In the genomic region with DNA sequence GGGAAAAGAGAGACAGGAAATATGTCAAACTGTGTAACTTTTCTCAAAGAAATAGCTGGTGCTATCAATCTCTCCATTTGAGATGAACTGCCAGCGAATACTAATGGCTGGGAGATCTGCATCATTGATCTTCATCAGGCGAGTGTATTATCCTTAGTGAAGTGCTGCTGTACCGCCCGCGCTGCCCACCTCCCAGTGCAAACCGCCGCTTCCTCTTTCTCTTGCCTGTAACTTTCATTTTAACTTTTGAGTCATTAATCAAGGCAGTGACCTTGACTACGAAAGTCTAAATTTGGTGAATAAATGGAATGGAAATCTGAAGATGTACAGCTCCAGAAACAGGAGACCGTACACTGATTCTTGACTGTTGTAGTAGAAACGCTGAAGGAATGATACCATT, we compare ENCODE assay signal across 12 cellular contexts.
DNase-seq lines count a peak whose midpoint lies in the region; ATAC-seq and TF ChIP-seq lines count a peak whose summit lies in the region.
"Had no signal": no experiment of that assay in that cellular context is flagged by ENCODE, and none has a peak within 500 bp of the region (broad histone marks: within the 10 kb centered on the region; RNA-seq: fewer than 3 reads in every experiment).

No MANE protein-coding gene starts in this region.

- intact Hi-C loops in activated B cell treated with CpG ODN at 0.5 μM for 24 hours (cut with micrococcal nuclease) = no loop called here

- TF ChIP-seq CTCF in activated B cell treated with CpG ODN at 0.5 μM for 24 hours (IDR thresholded peaks at IDR 0.05) (no peak), brain microvascular endothelial cell (IDR thresholded peaks at IDR 0.05; ENCODE audit: low read depth, low read length, missing control alignments) (no peak)

- H3K27me3 Mint-ChIP-seq in activated B cell treated with CpG ODN at 0.5 μM for 24 hours = no peaks in the 10 kb centered on the region
- H3K27me3 Mint-ChIP-seq: activated CD4-positive, alpha-beta memory T cell treated with anti-CD3 and anti-CD28 coated beads, Interleukin-2, amount 10 ng/mL, durations not matched to agents 7 days and 5 days; CD4-positive, CD25-positive, alpha-beta regulatory T cell had no signal

- H3K27ac ChIP-seq in brain microvascular endothelial cell = no peak overlapping the region

- no peaks in the 10 kb centered on the region for H3K27me3 ChIP-seq in brain microvascular endothelial cell (replicated peaks)
- H3K27me3 ChIP-seq in H7 (ENCODE audit: control insufficient read depth, insufficient read depth, low read length) = no peaks in the 10 kb centered on the region

- in situ Hi-C loops in brain microvascular endothelial cell (cut with HindIII; ENCODE audit: low pct_ligation_motif_present, low sequenced_read_pairs) = no loop called here

- no peaks in the 10 kb centered on the region for H3K36me3 ChIP-seq in brain microvascular endothelial cell (replicated peaks)
- H3K36me3 ChIP-seq in H7 (replicated peaks; ENCODE audit: control insufficient read depth, insufficient read depth, low read length) = no peaks in the 10 kb centered on the region

- POLR2A ChIA-PET in activated B cell treated with CpG ODN at 0.5 μM for 24 hours (lab: Charles Lee) = no interaction called here

- H3K9me3 Mint-ChIP-seq in activated B cell treated with CpG ODN at 0.5 μM for 24 hours = no peaks in the 10 kb centered on the region

- DNase-seq in activated B cell treated with CpG ODN at 0.5 μM for 24 hours (no peak), brain microvascular endothelial cell (no peak), COLO829 (ENCODE audit: low spot score) (no peak), H7 (no peak)
- no peak for DNase-seq in activated CD8-positive, alpha-beta memory T cell treated with anti-CD3 and anti-CD28 coated beads, Interleukin-2, amount 50 U/mL, for 48 hours
- DNase-seq: activated CD4-positive, alpha-beta memory T cell treated with anti-CD3 and anti-CD28 coated beads, Interleukin-2, amount 10 ng/mL, durations not matched to agents 7 days and 5 days; CD4-positive, CD25-positive, alpha-beta regulatory T cell had no signal

- H3K36me3 Mint-ChIP-seq in activated B cell treated with CpG ODN at 0.5 μM for 24 hours (ENCODE audit: low read depth) = no peaks in the 10 kb centered on the region
- H3K36me3 Mint-ChIP-seq: CD4-positive, CD25-positive, alpha-beta regulatory T cell; mesothelial cell of epicardium had no signal

- H3K4me3 ChIP-seq in brain microvascular endothelial cell (ENCODE audit: low read depth, low read length) (no peak overlapping the region), H7 (ENCODE audit: insufficient read depth, low read depth, low read length) (no peak overlapping the region)
- H3K4me3 ChIP-seq: smooth muscle cell had no signal

- no peaks in the 10 kb centered on the region for H3K4me1 Mint-ChIP-seq in activated B cell treated with CpG ODN at 0.5 μM for 24 hours
- H3K4me1 Mint-ChIP-seq: activated CD4-positive, alpha-beta memory T cell treated with anti-CD3 and anti-CD28 coated beads, Interleukin-2, amount 10 ng/mL, durations not matched to agents 7 days and 5 days; CD4-positive, CD25-positive, alpha-beta regulatory T cell; mesothelial cell of epicardium had no signal

- peak; percentile 67 for ATAC-seq in GM18499 (IDR thresholded peaks at IDR 0.05; ENCODE audit: insufficient read depth, unreplicated experiment)
- peak; percentile 78 for ATAC-seq in GM21515 (IDR thresholded peaks at IDR 0.05; ENCODE audit: unreplicated experiment)
- peak; percentile 95 for ATAC-seq in HG03342 (IDR thresholded peaks at IDR 0.05; ENCODE audit: unreplicated experiment)
- peak; percentile 52 for ATAC-seq in activated B cell treated with CpG ODN at 0.5 μM for 24 hours (ENCODE audit: low read depth)

- H3K4me3 Mint-ChIP-seq in activated B cell treated with CpG ODN at 0.5 μM for 24 hours = no peak overlapping the region
- H3K4me3 Mint-ChIP-seq: activated CD4-positive, alpha-beta memory T cell treated with anti-CD3 and anti-CD28 coated beads, Interleukin-2, amount 10 ng/mL, durations not matched to agents 7 days and 5 days; CD4-positive, CD25-positive, alpha-beta regulatory T cell; mesothelial cell of epicardium had no signal

- CTCF ChIA-PET in activated B cell treated with CpG ODN at 0.5 μM for 24 hours (lab: Charles Lee) = no interaction called here

- no peak overlapping the region for H3K27ac Mint-ChIP-seq in activated B cell treated with CpG ODN at 0.5 μM for 24 hours
- H3K27ac Mint-ChIP-seq: activated CD4-positive, alpha-beta memory T cell treated with anti-CD3 and anti-CD28 coated beads, Interleukin-2, amount 10 ng/mL, durations not matched to agents 7 days and 5 days; CD4-positive, CD25-positive, alpha-beta regulatory T cell; mesothelial cell of epicardium had no signal
